27 cellular contexts compared by ENCODE assay signal in genomic region chr10:128316925-128317324, GRCh38.
"Had no signal": no experiment of that assay in that cellular context is flagged by ENCODE, and none has a peak within 500 bp of the region (broad histone marks: within the 10 kb centered on the region; RNA-seq: fewer than 3 reads in every experiment).

No MANE protein-coding gene starts in this region.

- H3K9ac ChIP-seq: KMS-11 had no signal

- H3K27me3 ChIP-seq: adrenal gland, MG63, SJSA1 had no signal

- DNase-seq: activated CD4-positive, alpha-beta T cell treated with anti-CD3 and anti-CD28 coated beads for 48 hours; activated CD4-positive, alpha-beta T cell treated with anti-CD3 and anti-CD28 coated beads, Interleukin-2, amount 50 U/mL, for 4 hours; activated CD4-positive, CD25-positive, alpha-beta regulatory T cell treated with anti-CD3 and anti-CD28 coated beads, Interleukin-2, amount 50 U/mL, for 72 hours; activated CD8-positive, alpha-beta memory T cell treated with anti-CD3 and anti-CD28 coated beads, Interleukin-2, amount 50 U/mL, for 48 hours; activated naive CD4-positive, alpha-beta T cell treated with anti-CD3 and anti-CD28 coated beads, Interleukin-2, amount 50 U/mL, for 16 hours; activated naive CD8-positive, alpha-beta T cell treated with anti-CD3 and anti-CD28 coated beads, Interleukin-2, amount 10 ng/mL, durations not matched to agents 7 days and 5 days; activated T-cell treated with anti-CD3 and anti-CD28 coated beads, Interleukin-2, amount 50 U/mL, for 1 hour; adrenal gland; anterior cingulate cortex; caudate nucleus; MG63; MV-4-11; NCI-H1092 treated with DMSO at 0.1 percent for 48 hours; NCI-H1436; NCI-H1694 treated with DMSO at 0.1 percent for 48 hours; NCI-H2029 treated with DMSO at 0.1 percent for 48 hours; NCI-H345; NCI-H510A; NCI-H526 treated with DMSO at 0.1 percent for 48 hours; NCI-H82; OCI-M1; RPMI8226 had no signal

- H3K4me2 ChIP-seq: KMS-11 had no signal

- H3K36me3 ChIP-seq: adrenal gland, MG63, SJSA1 had no signal

- ATAC-seq: activated CD8-positive, alpha-beta T cell treated with anti-CD3 and anti-CD28 coated beads, Interleukin-2, amount 10 ng/mL, durations not matched to agents 7 days and 5 days; Panc1; Right ventricle myocardium inferior had no signal

- H3K9me3 ChIP-seq: adrenal gland, MG63 had no signal

- H3K27ac ChIP-seq: adrenal gland, KMS-11, SJSA1 had no signal

- H3K4me1 ChIP-seq: adrenal gland, SJSA1 had no signal

- H3K4me3 ChIP-seq: adrenal gland, MG63, SJSA1 had no signal
